Comparison of ENCODE assay signal across 8 cellular contexts in genomic region chr9:83544002-83544698, GRCh38. TPM values are rescaled to one million over a fixed set of nuclear protein-coding genes. Genes with fewer than 3 reads are reported as not detected.
DNase-seq lines count a peak whose midpoint lies in the region; ATAC-seq, FAIRE-seq and TF ChIP-seq lines count a peak whose summit lies in the region.

No MANE protein-coding gene starts in this region.

- H3K9me3 ChIP-seq in keratinocyte (ENCODE audit: control insufficient read depth, low read depth, low read length) (no peaks in the 10 kb centered on the region), transverse colon (no peaks in the 10 kb centered on the region)

- no peaks in the 10 kb centered on the region for H3K9me1 ChIP-seq in keratinocyte (ENCODE audit: control insufficient read depth, extremely low read depth, insufficient read depth, low read length)

- peaks cover under 1% of the 10 kb centered on the region for H3K4me1 Mint-ChIP-seq in CD14-positive monocyte

- in situ Hi-C loops in astrocyte of the cerebellum (cut with HindIII; ENCODE audit: low sequenced_read_pairs), result no loop called here
- in situ Hi-C loops in transverse colon (cut with MboI; ENCODE audit: low pct_ligation_motif_present in 1 of 4, low pct_unique_long_range_greater_than_20kb in 1 of 4, low sequenced_read_pairs in 3 of 4), result loop anchor here (10.0 to 25.0 kb wide), 3 partner anchors 207 to 339 kb away; no protein-coding TSS in a partner anchor

- no peak overlapping the region for H3K9ac ChIP-seq in keratinocyte (ENCODE audit: control insufficient read depth, extremely low read depth, insufficient read depth, low read length)

- no peak overlapping the region for H3K4me2 ChIP-seq in keratinocyte (ENCODE audit: control insufficient read depth, extremely low read depth, insufficient read depth, low read depth, low read length)

- ATAC-seq in HG03342 (IDR thresholded peaks at IDR 0.05; ENCODE audit: unreplicated experiment), result peak; percentile 96

- dilution Hi-C loops in keratinocyte (cut with MboI; ENCODE audit: extremely low pct_ligation_motif_present, low sequenced_read_pairs), result no loop called here

- H3K27ac Mint-ChIP-seq in CD14-positive monocyte, result peak overlapping the region in 1 of 7 donors; percentile 41

- H3K27ac ChIP-seq in keratinocyte (ENCODE audit: control insufficient read depth, insufficient read depth, low read length), result no peak overlapping the region
- H3K27ac ChIP-seq in transverse colon, result no peak overlapping the region

- H3K79me2 ChIP-seq in keratinocyte (ENCODE audit: control insufficient read depth, insufficient read depth, low read length), result no peaks in the 10 kb centered on the region

- peaks cover 4 to 8% (median 5%) of the 10 kb centered on the region in 3 donors for H3K27me3 Mint-ChIP-seq in CD14-positive monocyte (ENCODE audit: low read depth in 3 of 3)

- no peaks in the 10 kb centered on the region for H3K36me3 ChIP-seq in keratinocyte (ENCODE audit: control insufficient read depth in 2 of 2, extremely low read depth in 1 of 2, insufficient read depth in 2 of 2, low read length in 2 of 2)
- no peaks in the 10 kb centered on the region for H3K36me3 ChIP-seq in transverse colon

- H3K27me3 ChIP-seq in keratinocyte (ENCODE audit: control insufficient read depth, extremely low read depth, insufficient read depth, low read length), result peaks cover 7% of the 10 kb centered on the region
- peaks cover 4% of the 10 kb centered on the region for H3K27me3 ChIP-seq in transverse colon

- H2AFZ ChIP-seq in keratinocyte (ENCODE audit: control insufficient read depth, low read length), result no peak overlapping the region

- no peaks in the 10 kb centered on the region for H4K20me1 ChIP-seq in keratinocyte (ENCODE audit: control insufficient read depth, extremely low read depth, insufficient read depth, low read length)

- DNase-seq in CD14-positive monocyte (ENCODE audit: low spot score), result no peak
- DNase-seq in GM19238 (ENCODE audit: insufficient read length, low spot score), result peak; percentile 24
- DNase-seq in NCI-H446 treated with DMSO at 0.1 percent for 48 hours (lab: John Stamatoyannopoulos, UW), result peak; percentile 53
- peak; percentile 49 for DNase-seq in astrocyte of the cerebellum (ENCODE audit: low read depth)
- DNase-seq in keratinocyte (ENCODE audit: low read depth, low spot score), result peak; percentile 25
- DNase-seq in transverse colon, result peak; percentile 46
- DNase-seq in superior temporal gyrus (ENCODE audit: extremely low spot score), result no peak

- no peak for TF ChIP-seq POLR2A in transverse colon (IDR thresholded peaks at IDR 0.05)

- intact Hi-C loops in CD14-positive monocyte (cut with micrococcal nuclease) (loop anchor here in 1 of 2 donors (2.0 kb wide), 1 partner anchor 209 kb away; no protein-coding TSS in a partner anchor), transverse colon (cut with DNase I; ENCODE audit: low total_unique reads) (loop anchor here (10.0 kb wide), 1 partner anchor 209 kb away; no protein-coding TSS in a partner anchor)

- TF ChIP-seq EP300 in transverse colon (IDR thresholded peaks at IDR 0.05; ENCODE audit: low read depth), result no peak

- H3K4me1 ChIP-seq in keratinocyte (ENCODE audit: control insufficient read depth, extremely low read depth, insufficient read depth, low read length) (no peaks in the 10 kb centered on the region), transverse colon (peaks cover 0 to under 1% (median 0%) of the 10 kb centered on the region in 4 donors)

- H3K36me3 Mint-ChIP-seq in CD14-positive monocyte, result no peaks in the 10 kb centered on the region

- WGBS in transverse colon (ENCODE audit: low coverage in 1 of 2), 2 donors, result 0 to 49% methylated on average over 1 to 5 of the region's 5 CpGs

- no peak overlapping the region for H3K4me3 Mint-ChIP-seq in CD14-positive monocyte

- FAIRE-seq in keratinocyte (lab: Jason Lieb, UNC), result peak; percentile 79

- TF ChIP-seq CTCF in CD14-positive monocyte (IDR thresholded peaks at IDR 0.05), result peak; percentile 81
- peak; percentile 78 for TF ChIP-seq CTCF in astrocyte of the cerebellum (IDR thresholded peaks at IDR 0.05; ENCODE audit: low read depth, low read length, missing control alignments)
- TF ChIP-seq CTCF in keratinocyte (optimal IDR thresholded peaks at IDR 0.05 in 1 of 3, IDR thresholded peaks at IDR 0.05 in 1 of 3, conservative IDR thresholded peaks at IDR 0.05 in 1 of 3; ENCODE audit: extremely low read depth in 1 of 3, insufficient read depth in 2 of 3, low read length in 3 of 3), result peak; percentile 65 to 74 (median 74)
- TF ChIP-seq CTCF in transverse colon (IDR thresholded peaks at IDR 0.05), result peak; percentile 54 to 82 (median 71)

- H3K4me3 ChIP-seq in astrocyte of the cerebellum (ENCODE audit: low read depth, low read length) (no peak overlapping the region), keratinocyte (ENCODE audit: control insufficient read depth in 2 of 3, extremely low read depth in 1 of 3, insufficient read depth in 2 of 3, low read depth in 1 of 3, low read length in 3 of 3) (no peak overlapping the region), transverse colon (no peak overlapping the region)

- H3K9me3 Mint-ChIP-seq in CD14-positive monocyte, result peaks cover 0 to 10% (median 4%) of the 10 kb centered on the region in 7 donors

RNA-seq across cellular contexts. Expression of gene FRMD3, which starts 5.9 kb away (rescaled TPM):
- polyA plus RNA-seq in CD14-positive monocyte (1 to 10 TPM; 4.2 to 9.8 TPM), keratinocyte (0.07 to 0.21 TPM (median 0.10 TPM) in 3 replicates)
- polyA plus RNA-seq in keratinocyte (2011; ENCODE audit: low read depth), result 0.92 TPM
- 0.18 and 0.38 TPM in 2 replicates for polyA plus RNA-seq in keratinocyte (2011; cell fraction: cytosol; rRNA removed)
- polyA plus RNA-seq in keratinocyte (2011; cell fraction: nucleus; rRNA removed), result 0.60 and 0.61 TPM in 2 replicates
- polyA plus RNA-seq in keratinocyte (2012; ENCODE audit: low replicate concordance), result 0.21 and 0.30 TPM in 2 replicates
- 0.16 to 0.26 TPM in 2 of 3 replicates, not detected in the other for polyA minus RNA-seq in keratinocyte
- polyA minus RNA-seq in keratinocyte (2011; cell fraction: cytosol; rRNA and poly(A)+ RNA removed), result not detected
- 0.31 and 0.32 TPM in 2 replicates for polyA minus RNA-seq in keratinocyte (2011; cell fraction: nucleus; rRNA and poly(A)+ RNA removed)
- total RNA-seq in transverse colon, result 10 to 100 TPM in 3 of 4 donors, 1 to 10 TPM in 1; 5.8 to 37.0 (median 18.1) TPM

Comparison
In these comparisons a context has a peak if more than half of its experiments do, and no peak if none do; other contexts are left out.
1. DNase-seq: peak in GM19238 (single experiment), NCI-H446 treated with DMSO at 0.1 percent for 48 hours (single experiment), astrocyte of the cerebellum (single experiment), keratinocyte (single experiment) and transverse colon (single experiment); none in CD14-positive monocyte (single experiment) and superior temporal gyrus (single experiment).
2. Peak in every context shown above with its lines, with median percentiles within 50 percentile points of each other: CTCF ChIP-seq.